8 cellular contexts compared by ENCODE assay signal in the genomic region with DNA sequence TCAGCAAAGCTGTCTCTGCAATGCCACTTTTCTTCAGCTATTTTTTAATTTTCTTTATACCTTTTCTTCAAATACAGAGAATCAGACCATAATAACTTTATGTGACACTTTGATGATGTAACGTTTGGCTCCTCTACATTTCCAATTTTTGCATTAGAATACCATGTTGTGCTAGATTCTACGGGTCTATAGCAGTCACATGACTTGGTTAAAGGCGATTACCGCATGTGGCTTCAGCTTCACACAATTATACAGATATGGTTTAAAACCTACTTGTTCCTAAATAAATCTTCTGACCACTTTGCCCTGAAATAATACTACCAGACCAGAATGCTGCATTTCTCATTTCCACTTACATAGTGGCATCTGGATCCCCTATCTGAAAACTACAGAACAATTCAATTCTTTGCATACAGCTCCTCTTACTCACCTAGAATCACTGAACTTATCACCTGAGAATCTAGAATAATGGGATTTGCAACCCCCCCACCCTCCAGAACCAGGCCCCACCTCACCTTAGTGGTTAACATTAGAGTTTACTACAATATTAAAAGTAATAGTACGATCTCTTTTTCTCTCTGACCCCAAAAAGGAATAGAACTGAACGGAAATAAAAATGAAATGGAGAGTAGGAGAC. TPM values are rescaled to one million over a fixed set of nuclear protein-coding genes. Genes with fewer than 3 reads are reported as not detected.
DNase-seq lines count a peak whose midpoint lies in the region; ATAC-seq and TF ChIP-seq lines count a peak whose summit lies in the region.

No MANE protein-coding gene starts in this region.

- no peak for ATAC-seq in natural killer cell treated with Interleukin-12 subunit alpha and Interleukin-12 subunit beta and Interleukin-15 and Interleukin-18, amount 100 ng/mL, for 72 hours

- DNase-seq in CD14-positive monocyte (ENCODE audit: low spot score): no peak
- peak; percentile 39 for DNase-seq in NB4 (ENCODE audit: low read depth)
- DNase-seq in dermis blood vessel endothelial cell: peak; percentile 35
- no peak for DNase-seq in natural killer cell treated with Interleukin-12 subunit alpha and Interleukin-12 subunit beta and Interleukin-15 and Interleukin-18, amount 100 ng/mL, for 72 hours (ENCODE audit: low spot score)
- DNase-seq in stimulated activated CD4-positive, alpha-beta T cell treated with anti-CD3 and anti-CD28 coated beads, Interleukin-12 subunit alpha, Interleukin-12 subunit beta, amount 100 ng/mL, for 4 hours: no peak
- DNase-seq in D341Med (ENCODE audit: low spot score): no peak
- DNase-seq in GM19238 (ENCODE audit: insufficient read length, low spot score): no peak
- DNase-seq in COR-L47 (lab: John Stamatoyannopoulos, UW): no peak

- H3K27me3 Mint-ChIP-seq in CD14-positive monocyte (ENCODE audit: low read depth in 3 of 3): no peaks in the 10 kb centered on the region
- no peaks in the 10 kb centered on the region for H3K27me3 Mint-ChIP-seq in natural killer cell treated with Interleukin-12 subunit alpha and Interleukin-12 subunit beta and Interleukin-15 and Interleukin-18, amount 100 ng/mL, for 72 hours

- H3K4me3 ChIP-seq in NB4 (ENCODE audit: low read depth, low read length): peak overlapping the region; percentile 93

- TF ChIP-seq CTCF in CD14-positive monocyte (IDR thresholded peaks at IDR 0.05) (no peak), NB4 (IDR thresholded peaks at IDR 0.05; ENCODE audit: low read depth, low read length) (no peak)

- peaks cover 16 to 29% of the 10 kb centered on the region in 2 donors for H3K36me3 Mint-ChIP-seq in CD14-positive monocyte
- peaks cover 24% of the 10 kb centered on the region for H3K36me3 Mint-ChIP-seq in natural killer cell treated with Interleukin-12 subunit alpha and Interleukin-12 subunit beta and Interleukin-15 and Interleukin-18, amount 100 ng/mL, for 72 hours

- H3K4me3 Mint-ChIP-seq in CD14-positive monocyte: peak overlapping the region; percentile 89 to 99
- peak overlapping the region; percentile 96 for H3K4me3 Mint-ChIP-seq in natural killer cell treated with Interleukin-12 subunit alpha and Interleukin-12 subunit beta and Interleukin-15 and Interleukin-18, amount 100 ng/mL, for 72 hours

- H3K9me3 Mint-ChIP-seq in CD14-positive monocyte: peaks cover 0 to 2% (median 0%) of the 10 kb centered on the region in 7 donors
- H3K9me3 Mint-ChIP-seq in natural killer cell treated with Interleukin-12 subunit alpha and Interleukin-12 subunit beta and Interleukin-15 and Interleukin-18, amount 100 ng/mL, for 72 hours: no peaks in the 10 kb centered on the region

- H3K27ac Mint-ChIP-seq in CD14-positive monocyte: peak overlapping the region; percentile 78 to 98 (median 88)
- peak overlapping the region; percentile 88 to 96 for H3K27ac Mint-ChIP-seq in natural killer cell treated with Interleukin-12 subunit alpha and Interleukin-12 subunit beta and Interleukin-15 and Interleukin-18, amount 100 ng/mL, for 72 hours

- peaks cover 49% of the 10 kb centered on the region for H3K4me1 Mint-ChIP-seq in CD14-positive monocyte
- H3K4me1 Mint-ChIP-seq in natural killer cell treated with Interleukin-12 subunit alpha and Interleukin-12 subunit beta and Interleukin-15 and Interleukin-18, amount 100 ng/mL, for 72 hours (ENCODE audit: low read depth in 2 of 2): peaks cover 40 to 51% of the 10 kb centered on the region in 2 donors

- no peak for TF ChIP-seq POLR2A in NB4 (IDR thresholded peaks at IDR 0.05; ENCODE audit: extremely low read depth, insufficient read length)

- intact Hi-C loops in CD14-positive monocyte (cut with micrococcal nuclease): loop anchor here (5.0 to 10.0 kb wide), 4 partner anchors 59 to 186 kb away; a partner anchor contains a TSS

RNA-seq across cellular contexts. Expression of a gene that starts 1.3 kb away (rescaled TPM):
- polyA plus RNA-seq in CD14-positive monocyte: 10 to 100 TPM; 78.2 to 87.0 TPM
- 35.6 and 50.9 TPM in 2 replicates for total RNA-seq in dermis blood vessel endothelial cell
- total RNA-seq in natural killer cell treated with Interleukin-12 subunit alpha and Interleukin-12 subunit beta and Interleukin-15 and Interleukin-18, amount 100 ng/mL, for 72 hours: 100 to 1,000 TPM; 167 to 171 TPM

Comparison
In these comparisons a context has a peak if more than half of its experiments do, and no peak if none do; other contexts are left out.
1. DNase-seq: peak in NB4 (single experiment) and dermis blood vessel endothelial cell (single experiment); none in CD14-positive monocyte (single experiment), natural killer cell treated with Interleukin-12 subunit alpha and Interleukin-12 subunit beta and Interleukin-15 and Interleukin-18, amount 100 ng/mL, for 72 hours (single experiment), stimulated activated CD4-positive, alpha-beta T cell treated with anti-CD3 and anti-CD28 coated beads, Interleukin-12 subunit alpha, Interleukin-12 subunit beta, amount 100 ng/mL, for 4 hours (single experiment), D341Med (single experiment), GM19238 (single experiment) and COR-L47 (single experiment).